13 cellular contexts compared by ENCODE assay signal in the genomic region with DNA sequence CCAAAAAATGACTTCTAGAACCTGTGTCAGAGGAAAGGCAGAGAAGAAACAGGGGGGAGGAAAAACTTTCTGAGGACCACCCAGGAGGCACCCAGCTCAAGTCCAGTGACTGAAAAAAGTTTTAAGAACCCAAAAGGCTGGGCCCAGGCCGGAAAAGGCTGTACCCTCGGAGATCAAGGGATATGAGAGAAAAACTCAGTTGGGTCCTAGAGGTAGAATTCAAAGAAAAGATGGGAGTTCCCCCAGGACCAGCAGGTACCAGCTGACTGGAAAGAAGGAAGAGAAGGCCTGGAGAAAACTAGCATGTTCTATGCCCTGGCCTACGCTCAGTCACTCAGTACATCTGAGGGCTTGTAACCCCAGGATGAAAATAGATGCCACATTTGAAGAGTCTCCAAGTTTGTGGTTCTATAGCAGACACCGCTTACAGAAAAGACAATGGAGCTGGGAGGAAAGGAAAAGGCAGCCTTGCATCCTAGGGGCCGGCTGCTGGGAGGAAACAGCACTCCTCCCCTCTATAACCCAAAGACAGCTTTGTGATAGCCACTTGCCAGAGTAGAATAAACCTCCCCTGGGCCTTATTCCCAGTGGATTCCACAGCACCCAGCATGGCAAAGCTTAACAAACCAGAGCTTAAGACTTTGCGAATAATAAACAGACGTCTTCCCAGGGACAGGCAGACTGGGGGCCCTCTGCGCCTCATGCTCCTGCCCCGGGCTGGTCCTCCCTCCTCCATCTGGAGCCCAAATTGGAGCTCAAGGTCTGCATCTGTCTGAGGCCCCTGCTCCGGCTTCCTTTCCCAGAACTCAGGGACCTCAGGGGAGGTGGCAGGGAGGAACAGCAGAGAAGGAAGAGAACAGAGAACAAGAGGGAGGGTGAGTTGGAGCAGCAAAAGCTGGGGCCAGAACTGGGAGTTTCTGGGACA. TPM values are rescaled to one million over a fixed set of nuclear protein-coding genes. Genes with fewer than 3 reads are reported as not detected.
DNase-seq lines count a peak whose midpoint lies in the region; ATAC-seq and TF ChIP-seq lines count a peak whose summit lies in the region.
"Had no signal": no experiment of that assay in that cellular context is flagged by ENCODE, and none has a peak within 500 bp of the region (broad histone marks: within the 10 kb centered on the region; RNA-seq: fewer than 3 reads in every experiment).

No MANE protein-coding gene starts in this region.

- H3K4me1 ChIP-seq in HEK293 (ENCODE audit: control insufficient read depth, insufficient read depth, low read length): peaks cover 12% of the 10 kb centered on the region
- peaks cover 25 to 31% (median 27%) of the 10 kb centered on the region in 3 donors for H3K4me1 ChIP-seq in skeletal muscle tissue (ENCODE audit: control insufficient read depth in 3 of 3, insufficient read depth in 3 of 3, low read length in 3 of 3)
- H3K4me1 ChIP-seq in foreskin keratinocyte: peaks cover 7% of the 10 kb centered on the region

- no peaks in the 10 kb centered on the region for H3K27me3 ChIP-seq in skeletal muscle tissue (ENCODE audit: control insufficient read depth in 3 of 3, insufficient read depth in 3 of 3, low read length in 3 of 3)
- H3K27me3 ChIP-seq in foreskin keratinocyte: no peaks in the 10 kb centered on the region
- H3K27me3 ChIP-seq: uterus had no signal

- CTCF ChIA-PET in HEK293 (lab: Yijun Ruan, JAX): interaction anchor here (0.5 to 10.0 kb wide), 18 partner anchors 9 to 673 kb away, joined by 3 to 192 read pairs (median 4); partner anchors contain the start of genes BYSL, CCND3, FRS3 and MED20

- no peak for TF ChIP-seq CTCF in HEK293 (tag by site-specific recombination; IDR thresholded peaks at IDR 0.05)
- TF ChIP-seq CTCF in foreskin keratinocyte (conservative IDR thresholded peaks at IDR 0.05): no peak

- ATAC-seq in Right ventricle myocardium superior (ENCODE audit: poor library complexity) (peak; percentile 35), foreskin keratinocyte (no peak)

- no peaks in the 10 kb centered on the region for H3K9me3 ChIP-seq in HEK293 (ENCODE audit: control insufficient read depth, insufficient read depth, low read depth, low read length)
- no peaks in the 10 kb centered on the region for H3K9me3 ChIP-seq in skeletal muscle tissue (ENCODE audit: control insufficient read depth in 3 of 3, low read length in 3 of 3)
- H3K9me3 ChIP-seq: uterus had no signal

- no peak overlapping the region for H3K9ac ChIP-seq in skeletal muscle tissue (ENCODE audit: low read depth in 1 of 3, low read length in 3 of 3)

- intact Hi-C loops in Right ventricle myocardium superior (cut with DNase I): loop anchor here (5.0 kb wide), 3 partner anchors 119 to 264 kb away; partner anchors contain the start of genes BYSL, FRS3 and MED20

- no peaks in the 10 kb centered on the region for H3K36me3 ChIP-seq in HEK293 (ENCODE audit: control insufficient read depth in 2 of 2, insufficient read depth in 1 of 2, low read length in 2 of 2)
- no peaks in the 10 kb centered on the region for H3K36me3 ChIP-seq in skeletal muscle tissue (ENCODE audit: control insufficient read depth in 3 of 3, insufficient read depth in 3 of 3, low read length in 3 of 3)
- H3K36me3 ChIP-seq: uterus had no signal

- H3K4me3 ChIP-seq in HEK293 (ENCODE audit: low read depth, low read length): no peak overlapping the region
- H3K4me3 ChIP-seq in skeletal muscle tissue (ENCODE audit: low read length in 3 of 3): no peak overlapping the region
- H3K4me3 ChIP-seq: lung, uterus had no signal

- H3K27ac ChIP-seq in HEK293 (ENCODE audit: extremely low read depth, low read depth, low read length): no peak overlapping the region
- peak overlapping the region; percentile 30 for H3K27ac ChIP-seq in skeletal muscle tissue (ENCODE audit: low read depth, low read length)
- H3K27ac ChIP-seq in foreskin keratinocyte: no peak overlapping the region
- H3K27ac ChIP-seq: uterus had no signal

- peak; percentile 64 for DNase-seq in activated CD8-positive, alpha-beta memory T cell treated with anti-CD3 and anti-CD28 coated beads, Interleukin-2, amount 50 U/mL, for 48 hours
- peak; percentile 59 for DNase-seq in Right ventricle myocardium superior
- DNase-seq in central memory CD4-positive, alpha-beta T cell: no peak
- DNase-seq in foreskin keratinocyte: no peak
- no peak for DNase-seq in HuH-7.5 (ENCODE audit: low spot score)
- DNase-seq in NCI-H146 (lab: John Stamatoyannopoulos, UW): no peak
- DNase-seq: GDM1; KG1; stimulated activated CD4-positive, alpha-beta T cell treated with anti-CD3 and anti-CD28 coated beads, Interleukin-1b, Interleukin-23, amount 100 ng/mL, for 48 hours; uterus had no signal

- POLR2A ChIA-PET in HEK293 (lab: Yijun Ruan, JAX): interaction anchor here (0.6 to 1.5 kb wide), 5 partner anchors 120 to 1108 kb away, joined by 3 to 4 read pairs (median 3); partner anchors contain the start of genes BYSL and MED20

TF ChIP-seq in HEK293, 187 proteins besides CTCF, POLR2A, EP300 and RAD21:
- TF ChIP-seq ZNF341 (tag by site-specific recombination; IDR thresholded peaks at IDR 0.05; ENCODE audit: low read depth) (peak; percentile 89), OSR2 (tag by site-specific recombination; IDR thresholded peaks at IDR 0.05) (no peak)

RNA-seq across cellular contexts. Expression of gene TAF8, which starts 8.9 kb away (rescaled TPM):
- 28.7 TPM for total RNA-seq in Right ventricle myocardium superior
- 17.2 TPM for total RNA-seq in skeletal muscle tissue
- total RNA-seq in foreskin keratinocyte: 17.3 and 17.7 TPM in 2 replicates
- 9.7 and 10.0 TPM in 2 replicates for polyA plus RNA-seq in foreskin keratinocyte

Comparison
In these comparisons a context has a peak if more than half of its experiments do, and no peak if none do; other contexts are left out.
1. DNase-seq: peak in activated CD8-positive, alpha-beta memory T cell treated with anti-CD3 and anti-CD28 coated beads, Interleukin-2, amount 50 U/mL, for 48 hours (single experiment) and Right ventricle myocardium superior (single experiment); none in central memory CD4-positive, alpha-beta T cell (single experiment), foreskin keratinocyte (0 of 2), HuH-7.5 (single experiment) and NCI-H146 (single experiment).